Comparison of ENCODE assay signal across 11 cellular contexts in the genomic region with DNA sequence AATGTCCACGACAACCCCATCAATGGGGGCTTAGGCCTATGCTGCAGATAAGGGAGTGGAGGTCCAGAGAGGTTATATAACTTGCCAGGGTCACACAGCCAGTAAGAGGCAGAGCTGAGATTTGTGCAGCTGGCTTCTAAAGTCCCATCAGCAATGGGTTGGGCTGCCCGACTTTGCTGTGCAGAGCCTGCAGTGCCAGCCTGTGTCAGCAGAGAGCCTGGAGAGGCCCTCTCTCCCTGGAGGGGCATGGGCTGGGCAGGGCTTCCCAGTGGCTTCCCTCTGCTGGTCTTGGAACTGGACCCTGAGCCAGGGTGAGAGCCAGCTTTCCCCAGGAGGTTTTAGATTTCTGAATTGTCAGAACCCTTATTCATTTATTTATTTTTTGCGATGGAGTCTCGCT.
A peak's percentile ranks its signal among the peaks of the same experiment; 100 is the strongest.
DNase-seq lines count a peak whose midpoint lies in the region; TF ChIP-seq lines count a peak whose summit lies in the region.
"Had no signal": no experiment of that assay in that cellular context is flagged by ENCODE, and none has a peak within 500 bp of the region (broad histone marks: within the 10 kb centered on the region; RNA-seq: fewer than 3 reads in every experiment).

No MANE protein-coding gene starts in this region.

- intact Hi-C loops in posterior vena cava (cut with DNase I) (no loop called here), prostate gland (cut with DNase I) (no loop called here), mammary epithelial cell (cut with micrococcal nuclease) (loop anchor here (5.0 kb wide), 1 partner anchor 420 kb away; no protein-coding TSS in a partner anchor)

- H3K9me3 ChIP-seq in prostate gland (no peaks in the 10 kb centered on the region), mammary epithelial cell (replicated peaks; ENCODE audit: insufficient read depth, low read length) (no peaks in the 10 kb centered on the region)

- in situ Hi-C loops in mammary epithelial cell (cut with MboI; ENCODE audit: low sequenced_read_pairs in 2 of 2) = no loop called here

- H3K4me1 ChIP-seq in prostate gland (replicated peaks) (no peaks in the 10 kb centered on the region), mammary epithelial cell (ENCODE audit: insufficient read depth, low read length) (no peaks in the 10 kb centered on the region)

- H3K27ac ChIP-seq in prostate gland (no peak overlapping the region), mammary epithelial cell (ENCODE audit: insufficient read depth, low read depth, low read length) (no peak overlapping the region)
- H3K27ac ChIP-seq: GM23248 had no signal

- H3K27me3 ChIP-seq in prostate gland (replicated peaks; ENCODE audit: insufficient read depth) = peaks cover 2% of the 10 kb centered on the region
- no peaks in the 10 kb centered on the region for H3K27me3 ChIP-seq in mammary epithelial cell (ENCODE audit: insufficient read depth, low read length)

- no peak overlapping the region for H3K9ac ChIP-seq in mammary epithelial cell (ENCODE audit: insufficient read depth, low read length)
- H3K9ac ChIP-seq: GM23248 had no signal

- H4K20me1 ChIP-seq in mammary epithelial cell (ENCODE audit: insufficient read depth, low read length) = no peaks in the 10 kb centered on the region

- no peak overlapping the region for H2AFZ ChIP-seq in mammary epithelial cell (ENCODE audit: low read depth, low read length)
- H2AFZ ChIP-seq: GM23248 had no signal

- no peak for TF ChIP-seq CTCF in prostate gland (IDR thresholded peaks at IDR 0.05)
- no peak for TF ChIP-seq CTCF in mammary epithelial cell (conservative IDR thresholded peaks at IDR 0.05 in 1 of 2, IDR thresholded peaks at IDR 0.05 in 1 of 2; ENCODE audit: extremely low read depth in 1 of 2, insufficient read depth in 1 of 2, low read depth in 1 of 2, low read length in 2 of 2)

- WGBS in prostate gland = 87% methylated on average over 4 of the region's 4 CpGs
- WGBS in mammary epithelial cell (ENCODE audit: low coverage, missing lambda C conversion rate) = 90% methylated on average over 3 of the region's 4 CpGs

- dilution Hi-C loops in mammary epithelial cell (cut with HindIII; ENCODE audit: low sequenced_read_pairs) = no loop called here

- no TSS peak for BruUV-seq in mammary epithelial cell (replicated peaks; lab: Mats Ljungman, UMichigan)

- no peaks in the 10 kb centered on the region for H3K79me2 ChIP-seq in mammary epithelial cell (ENCODE audit: insufficient read depth, low read length)

- CTCF ChIA-PET in mammary epithelial cell (lab: Charles Lee; ENCODE audit: low non-redundant PET) = interaction anchor here (0.6 kb wide), 2 partner anchors 419 to 436 kb away, joined by 4 to 6 read pairs; no protein-coding TSS in a partner anchor

- no peak for TF ChIP-seq POLR2A in prostate gland (IDR thresholded peaks at IDR 0.05)

- no peaks in the 10 kb centered on the region for H3K36me3 ChIP-seq in prostate gland
- no peaks in the 10 kb centered on the region for H3K36me3 ChIP-seq in mammary epithelial cell (ENCODE audit: insufficient read depth, low read length)

- no peak overlapping the region for H3K4me2 ChIP-seq in mammary epithelial cell (ENCODE audit: insufficient read depth, low read depth, low read length)

- peak; percentile 18 for DNase-seq in NCI-H748 (lab: John Stamatoyannopoulos, UW; ENCODE audit: unreplicated experiment)
- DNase-seq in NCI-H748 treated with DMSO at 0.1 percent for 48 hours (lab: John Stamatoyannopoulos, UW) = no peak
- peak; percentile 54 for DNase-seq in NCI-H1092 treated with DMSO at 0.1 percent for 48 hours (lab: John Stamatoyannopoulos, UW)
- DNase-seq in NCI-H2196 treated with DMSO at 0.1 percent for 48 hours (lab: John Stamatoyannopoulos, UW; ENCODE audit: unreplicated experiment) = peak; percentile 24
- DNase-seq in posterior vena cava (ENCODE audit: low spot score) = peak; percentile 22
- no peak for DNase-seq in prostate gland (ENCODE audit: low spot score)
- DNase-seq in mammary epithelial cell = no peak
- DNase-seq: C1 segment of cervical spinal cord; Calu3; CD4-positive, alpha-beta T cell had no signal

- no peak overlapping the region for H3K4me3 ChIP-seq in prostate gland
- no peak overlapping the region for H3K4me3 ChIP-seq in mammary epithelial cell (replicated peaks in 1 of 3; ENCODE audit: insufficient read depth in 1 of 3, low read depth in 2 of 3, low read length in 3 of 3)
- H3K4me3 ChIP-seq: GM23248 had no signal

Comparison
In these comparisons a context has a peak if more than half of its experiments do, and no peak if none do; other contexts are left out.
1. DNase-seq: peak in NCI-H748 (single experiment), NCI-H1092 treated with DMSO at 0.1 percent for 48 hours (single experiment), NCI-H2196 treated with DMSO at 0.1 percent for 48 hours (single experiment) and posterior vena cava (single experiment); none in NCI-H748 treated with DMSO at 0.1 percent for 48 hours (single experiment), prostate gland (single experiment) and mammary epithelial cell (single experiment).